14 cellular contexts compared by ENCODE assay signal in the genomic region with DNA sequence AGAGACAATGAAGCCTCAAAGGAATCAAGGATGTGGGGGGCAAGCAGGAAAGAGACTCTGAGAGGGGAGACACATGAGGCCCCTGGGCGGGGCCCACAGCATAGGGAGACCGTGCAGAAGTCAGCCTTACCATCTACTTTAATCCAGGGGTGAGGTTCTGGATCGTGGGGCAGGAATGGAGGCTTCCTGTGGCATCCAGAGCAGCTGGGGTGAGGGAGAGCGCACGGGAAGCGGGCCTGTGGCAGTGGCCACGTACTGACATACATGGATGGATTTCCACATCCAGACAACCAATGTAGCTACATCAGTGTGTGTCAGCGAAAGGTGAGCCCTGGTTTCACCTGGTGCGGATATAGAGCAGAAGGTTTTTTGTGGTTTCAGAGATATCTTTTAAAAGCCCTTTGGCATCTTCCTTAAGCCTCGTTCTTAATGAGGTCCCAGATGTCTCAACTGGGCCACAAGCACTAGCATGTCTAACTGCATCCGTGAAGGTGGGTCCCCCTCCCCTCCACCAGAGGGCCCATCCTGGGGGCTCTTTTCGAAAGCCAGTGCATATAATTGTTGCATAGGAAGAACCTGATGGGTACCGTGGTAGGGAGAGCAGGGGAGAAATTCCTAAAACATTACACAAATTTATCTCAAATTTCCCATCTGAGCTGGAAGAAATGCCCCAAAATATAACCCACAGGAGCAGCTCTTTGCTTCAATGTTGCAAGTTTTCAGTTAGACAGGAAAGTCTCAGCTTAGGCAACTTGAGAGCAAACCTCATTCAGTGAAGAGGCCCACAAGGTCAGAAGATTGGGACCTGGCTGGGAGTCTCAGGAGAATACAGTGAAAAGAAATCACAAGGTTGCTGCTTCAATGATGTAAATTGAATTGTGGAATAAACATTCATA.
DNase-seq lines count a peak whose midpoint lies in the region; ATAC-seq and TF ChIP-seq lines count a peak whose summit lies in the region.
"Had no signal": no experiment of that assay in that cellular context is flagged by ENCODE, and none has a peak within 500 bp of the region (broad histone marks: within the 10 kb centered on the region; RNA-seq: fewer than 3 reads in every experiment).

No MANE protein-coding gene starts in this region.

- H3K27me3 Mint-ChIP-seq in stimulated activated naive B cell treated with anti-CD40 and anti-IgM and Interleukin-4, amounts not matched to agents 10 μg/mL and 1 μg/mL and 100 μg/mL, for 72 hours = peaks cover 19 to 48% of the 10 kb centered on the region in 2 donors
- peaks cover 7% of the 10 kb centered on the region in 2 donors for H3K27me3 Mint-ChIP-seq in CD4-positive, alpha-beta memory T cell

- CTCF ChIA-PET in mammary epithelial cell (lab: Charles Lee; ENCODE audit: low non-redundant PET) = no interaction called here
- CTCF ChIA-PET in CD4-positive, alpha-beta memory T cell (lab: Charles Lee; ENCODE audit: partially characterized antibody) = interaction anchor here (1.8 kb wide), 1 partner anchor 10 kb away, joined by 5 read pairs; no protein-coding TSS in a partner anchor

- peak overlapping the region in 1 of 2 donors; percentile 55 for H3K4me3 Mint-ChIP-seq in stimulated activated naive B cell treated with anti-CD40 and anti-IgM and Interleukin-4, amounts not matched to agents 10 μg/mL and 1 μg/mL and 100 μg/mL, for 72 hours
- H3K4me3 Mint-ChIP-seq in CD4-positive, alpha-beta memory T cell = no peak overlapping the region
- H3K4me3 Mint-ChIP-seq: activated CD4-positive, alpha-beta memory T cell treated with anti-CD3 and anti-CD28 coated beads for 36 hours; activated naive CD4-positive, alpha-beta T cell treated with anti-CD3 and anti-CD28 coated beads for 36 hours; T-cell had no signal

- H2AFZ ChIP-seq in mammary epithelial cell (ENCODE audit: low read depth, low read length) = no peak overlapping the region

- no peaks in the 10 kb centered on the region for H3K9me3 Mint-ChIP-seq in stimulated activated naive B cell treated with anti-CD40 and anti-IgM and Interleukin-4, amounts not matched to agents 10 μg/mL and 1 μg/mL and 100 μg/mL, for 72 hours
- H3K9me3 Mint-ChIP-seq in CD4-positive, alpha-beta memory T cell = no peaks in the 10 kb centered on the region
- H3K9me3 Mint-ChIP-seq: activated CD4-positive, alpha-beta memory T cell treated with anti-CD3 and anti-CD28 coated beads for 36 hours; activated naive CD4-positive, alpha-beta T cell treated with anti-CD3 and anti-CD28 coated beads for 36 hours; T-cell had no signal

- no peaks in the 10 kb centered on the region for H3K4me1 ChIP-seq in mammary epithelial cell (ENCODE audit: insufficient read depth, low read length)
- no peaks in the 10 kb centered on the region for H3K4me1 ChIP-seq in CD4-positive, alpha-beta memory T cell (ENCODE audit: insufficient read depth, low read length)

- dilution Hi-C loops in mammary epithelial cell (cut with HindIII; ENCODE audit: low sequenced_read_pairs) = no loop called here

- H3K79me2 ChIP-seq in mammary epithelial cell (ENCODE audit: insufficient read depth, low read length) = no peaks in the 10 kb centered on the region

- no peak overlapping the region for H3K27ac ChIP-seq in mammary epithelial cell (ENCODE audit: insufficient read depth, low read depth, low read length)
- no peak overlapping the region for H3K27ac ChIP-seq in CD4-positive, alpha-beta memory T cell (ENCODE audit: low read depth, low read length)

- ATAC-seq in GM19025 (IDR thresholded peaks at IDR 0.05; ENCODE audit: low read depth, unreplicated experiment) (peak; percentile 14), GM21825 (IDR thresholded peaks at IDR 0.05; ENCODE audit: unreplicated experiment) (peak; percentile 41), HG03378 (IDR thresholded peaks at IDR 0.05; ENCODE audit: unreplicated experiment) (peak; percentile 35)
- ATAC-seq in stimulated activated naive B cell treated with anti-CD40 and anti-IgM and Interleukin-4, amounts not matched to agents 10 μg/mL and 1 μg/mL and 100 μg/mL, for 72 hours (replicated peaks) = no peak
- ATAC-seq: T-cell had no signal

- no peak overlapping the region for H3K4me2 ChIP-seq in mammary epithelial cell (ENCODE audit: insufficient read depth, low read depth, low read length)

- peaks cover 4% of the 10 kb centered on the region for H3K27me3 ChIP-seq in mammary epithelial cell (ENCODE audit: insufficient read depth, low read length)
- H3K27me3 ChIP-seq in CD4-positive, alpha-beta memory T cell (ENCODE audit: insufficient read depth, low read length) = no peaks in the 10 kb centered on the region

- BruUV-seq in mammary epithelial cell (replicated peaks; lab: Mats Ljungman, UMichigan) = no TSS peak

- H3K4me1 Mint-ChIP-seq in stimulated activated naive B cell treated with anti-CD40 and anti-IgM and Interleukin-4, amounts not matched to agents 10 μg/mL and 1 μg/mL and 100 μg/mL, for 72 hours = peaks cover 30 to 41% of the 10 kb centered on the region in 2 donors
- H3K4me1 Mint-ChIP-seq in CD4-positive, alpha-beta memory T cell = no peaks in the 10 kb centered on the region

- in situ Hi-C loops in mammary epithelial cell (cut with MboI; ENCODE audit: low sequenced_read_pairs in 2 of 2) = no loop called here

- intact Hi-C loops in cardiac septum (cut with DNase I) = no loop called here
- intact Hi-C loops in mammary epithelial cell (cut with micrococcal nuclease) = no loop called here
- intact Hi-C loops in CD4-positive, alpha-beta memory T cell (cut with micrococcal nuclease) = no loop called here

- H3K9me3 ChIP-seq in mammary epithelial cell (replicated peaks; ENCODE audit: insufficient read depth, low read length) = no peaks in the 10 kb centered on the region
- no peaks in the 10 kb centered on the region for H3K9me3 ChIP-seq in CD4-positive, alpha-beta memory T cell (ENCODE audit: control insufficient read depth in 1 of 2, low read length in 2 of 2)

- no peaks in the 10 kb centered on the region for H4K20me1 ChIP-seq in mammary epithelial cell (ENCODE audit: insufficient read depth, low read length)

- H3K27ac Mint-ChIP-seq in stimulated activated naive B cell treated with anti-CD40 and anti-IgM and Interleukin-4, amounts not matched to agents 10 μg/mL and 1 μg/mL and 100 μg/mL, for 72 hours = peak overlapping the region; percentile 51
- H3K27ac Mint-ChIP-seq in CD4-positive, alpha-beta memory T cell = peak overlapping the region in 1 of 7 donors; percentile 57
- H3K27ac Mint-ChIP-seq: activated CD4-positive, alpha-beta memory T cell treated with anti-CD3 and anti-CD28 coated beads for 36 hours; activated naive CD4-positive, alpha-beta T cell treated with anti-CD3 and anti-CD28 coated beads for 36 hours; T-cell had no signal

- no peak for DNase-seq in stimulated activated naive B cell treated with anti-CD40 and anti-IgM and Interleukin-4, amounts not matched to agents 10 μg/mL and 1 μg/mL and 100 μg/mL, for 72 hours
- DNase-seq in cardiac septum (ENCODE audit: low spot score) = no peak
- DNase-seq in kidney tubule cell (ENCODE audit: low spot score) = no peak
- no peak for DNase-seq in mammary epithelial cell
- no peak for DNase-seq in CD4-positive, alpha-beta memory T cell
- DNase-seq: activated CD4-positive, alpha-beta memory T cell treated with anti-CD3 and anti-CD28 coated beads for 36 hours; activated naive CD4-positive, alpha-beta T cell treated with anti-CD3 and anti-CD28 coated beads for 36 hours; DMS153; NCI-H1048; NCI-H82 had no signal

- 72% methylated on average over 11 of the region's 13 CpGs for WGBS in mammary epithelial cell (ENCODE audit: low coverage, missing lambda C conversion rate)

- POLR2A ChIA-PET in CD4-positive, alpha-beta memory T cell (lab: Charles Lee; ENCODE audit: partially characterized antibody) = no interaction called here

- H3K4me3 ChIP-seq in mammary epithelial cell (replicated peaks in 1 of 3; ENCODE audit: insufficient read depth in 1 of 3, low read depth in 2 of 3, low read length in 3 of 3) = no peak overlapping the region
- no peak overlapping the region for H3K4me3 ChIP-seq in CD4-positive, alpha-beta memory T cell (ENCODE audit: low read length in 2 of 2)

- no peaks in the 10 kb centered on the region for H3K36me3 Mint-ChIP-seq in stimulated activated naive B cell treated with anti-CD40 and anti-IgM and Interleukin-4, amounts not matched to agents 10 μg/mL and 1 μg/mL and 100 μg/mL, for 72 hours
- H3K36me3 Mint-ChIP-seq in CD4-positive, alpha-beta memory T cell = no peaks in the 10 kb centered on the region
- H3K36me3 Mint-ChIP-seq: activated CD4-positive, alpha-beta memory T cell treated with anti-CD3 and anti-CD28 coated beads for 36 hours; T-cell had no signal

- no peaks in the 10 kb centered on the region for H3K36me3 ChIP-seq in mammary epithelial cell (ENCODE audit: insufficient read depth, low read length)
- no peaks in the 10 kb centered on the region for H3K36me3 ChIP-seq in CD4-positive, alpha-beta memory T cell (ENCODE audit: insufficient read depth, low read length)

- no peak overlapping the region for H3K9ac ChIP-seq in mammary epithelial cell (ENCODE audit: insufficient read depth, low read length)

- TF ChIP-seq CTCF in mammary epithelial cell (conservative IDR thresholded peaks at IDR 0.05 in 1 of 2, IDR thresholded peaks at IDR 0.05 in 1 of 2; ENCODE audit: extremely low read depth in 1 of 2, insufficient read depth in 1 of 2, low read depth in 1 of 2, low read length in 2 of 2) = no peak

Comparison
In these comparisons a context has a peak if more than half of its experiments do, and no peak if none do; other contexts are left out.
1. ATAC-seq: peak in GM19025 (single experiment), GM21825 (single experiment) and HG03378 (single experiment); none in stimulated activated naive B cell treated with anti-CD40 and anti-IgM and Interleukin-4, amounts not matched to agents 10 μg/mL and 1 μg/mL and 100 μg/mL, for 72 hours (0 of 2).